8 cellular contexts compared by ENCODE assay signal in genomic region chr1:178057863-178058576, GRCh38. TPM values are rescaled to one million over a fixed set of nuclear protein-coding genes. Genes with fewer than 3 reads are reported as not detected.
DNase-seq lines count a peak whose midpoint lies in the region; ATAC-seq and TF ChIP-seq lines count a peak whose summit lies in the region.

No MANE protein-coding gene starts in this region.

- H3K4me3 ChIP-seq in heart left ventricle: peak overlapping the region in 9 of 12 donors; percentile 0 to 40 (median 24)

- ATAC-seq in heart left ventricle: peak; percentile 86 to 91 (median 90)

- peak; percentile 50 for DNase-seq in GM04504 (ENCODE audit: low read depth)
- peak; percentile 72 to 91 (median 82) for DNase-seq in heart left ventricle
- DNase-seq in putamen (ENCODE audit: low spot score): peak; percentile 53
- DNase-seq in MV-4-11 (lab: John Stamatoyannopoulos, UW): no peak
- DNase-seq in activated CD4-positive, CD25-positive, alpha-beta regulatory T cell (lab: John Stamatoyannopoulos, UW): no peak
- DNase-seq in GM13977 (ENCODE audit: low spot score): no peak
- DNase-seq in activated CD8-positive, alpha-beta memory T cell treated with anti-CD3 and anti-CD28 coated beads, Interleukin-2, amount 50 U/mL, for 4 hours: no peak

- TF ChIP-seq CTCF in heart left ventricle (IDR thresholded peaks at IDR 0.05) (no peak), GM13977 (IDR thresholded peaks at IDR 0.05; ENCODE audit: extremely low read depth, insufficient read depth, missing control alignments) (no peak)

- H3K9me3 ChIP-seq in heart left ventricle: no peaks in the 10 kb centered on the region

- intact Hi-C loops in heart left ventricle (cut with DNase I): loop anchor here (1.0 to 10.0 kb wide), 12 partner anchors 34 to 224 kb away; partner anchors contain the start of gene RASAL2 (in 7 of the 10)

- TF ChIP-seq POLR2A in heart left ventricle (IDR thresholded peaks at IDR 0.05): no peak

- H3K27me3 ChIP-seq in heart left ventricle: no peaks in the 10 kb centered on the region

- WGBS in heart left ventricle, 4 donors: 8 to 16% (median 12%) methylated on average over 8 of the region's 8 CpGs

- peak overlapping the region; percentile 54 for H3K27ac ChIP-seq in angular gyrus (ENCODE audit: low read depth, low read length)
- H3K27ac ChIP-seq in heart left ventricle: peak overlapping the region; percentile 77 to 96 (median 84)

- in situ Hi-C loops in GM13977 (cut with MboI; ENCODE audit: low pct_unique_long_range_greater_than_20kb, low sequenced_read_pairs, unreplicated experiment): no loop called here

- no peaks in the 10 kb centered on the region for H3K36me3 ChIP-seq in heart left ventricle

- peaks cover 19 to 85% (median 67%) of the 10 kb centered on the region in 12 donors for H3K4me1 ChIP-seq in heart left ventricle

RNA-seq across cellular contexts. Expression of gene RASAL2, which starts 35.9 kb away (rescaled TPM):
- 100 to 1,000 TPM in 1 of 9 donors, 10 to 100 TPM in 8; 22.3 to 112 (median 44.1) TPM for total RNA-seq in heart left ventricle
- 1 to 10 TPM; 6.2 to 9.6 TPM for polyA plus RNA-seq in heart left ventricle

Comparison
In these comparisons a context has a peak if more than half of its experiments do, and no peak if none do; other contexts are left out.
1. DNase-seq: peak in GM04504 (single experiment), heart left ventricle (5 of 5) and putamen (single experiment); none in MV-4-11 (single experiment), activated CD4-positive, CD25-positive, alpha-beta regulatory T cell (0 of 4), GM13977 (single experiment) and activated CD8-positive, alpha-beta memory T cell treated with anti-CD3 and anti-CD28 coated beads, Interleukin-2, amount 50 U/mL, for 4 hours (single experiment).